18 cellular contexts compared by ENCODE assay signal in genomic region chr7:75579899-75580298, GRCh38.
DNase-seq lines count a peak whose midpoint lies in the region; ATAC-seq and TF ChIP-seq lines count a peak whose summit lies in the region.
"Had no signal": no experiment of that assay in that cellular context is flagged by ENCODE, and none has a peak within 500 bp of the region (broad histone marks: within the 10 kb centered on the region; RNA-seq: fewer than 3 reads in every experiment).

No MANE protein-coding gene starts in this region.

- POLR2A ChIA-PET in PC-9 (lab: Charles Lee; ENCODE audit: unreplicated experiment): no interaction called here

- no peaks in the 10 kb centered on the region for H3K79me2 ChIP-seq in PC-9 (ENCODE audit: low read depth)

- H3K4me1 Mint-ChIP-seq in central memory CD8-positive, alpha-beta T cell: peaks cover 6% of the 10 kb centered on the region
- H3K4me1 Mint-ChIP-seq: B cell, GM23338 had no signal

- no peak overlapping the region for H3K4me3 ChIP-seq in left lung
- no peak overlapping the region for H3K4me3 ChIP-seq in upper lobe of right lung
- no peak overlapping the region for H3K4me3 ChIP-seq in PC-9
- H3K4me3 ChIP-seq: BLaER1 treated with 17β-estradiol and CSF1 and Interleukin-3, amounts not matched to agents 10 nM and 100 nM; GM23338 had no signal

- H3K4me3 Mint-ChIP-seq in central memory CD8-positive, alpha-beta T cell: no peak overlapping the region
- H3K4me3 Mint-ChIP-seq: B cell; CD8-positive, alpha-beta T cell; GM23338; IgD-negative memory B cell had no signal

- H3F3A ChIP-seq in PC-9 (ENCODE audit: insufficient read depth, low read depth): no peaks in the 10 kb centered on the region

- BruUV-seq in PC-9 (replicated peaks; lab: Mats Ljungman, UMichigan): no TSS peak

- no peaks in the 10 kb centered on the region for H3K9me3 Mint-ChIP-seq in central memory CD8-positive, alpha-beta T cell
- H3K9me3 Mint-ChIP-seq: CD8-positive, alpha-beta T cell; GM23338; IgD-negative memory B cell had no signal

- peaks cover 0 to 97% of the 10 kb centered on the region in 2 donors for H3K36me3 ChIP-seq in left lung
- peaks cover 74% of the 10 kb centered on the region for H3K36me3 ChIP-seq in upper lobe of right lung
- H3K36me3 ChIP-seq in PC-9 (ENCODE audit: low read depth): no peaks in the 10 kb centered on the region

- H3K4me1 ChIP-seq in left lung (no peaks in the 10 kb centered on the region), upper lobe of right lung (no peaks in the 10 kb centered on the region), PC-9 (replicated peaks; ENCODE audit: insufficient read depth) (no peaks in the 10 kb centered on the region)

- H3K4me2 ChIP-seq in PC-9: no peak overlapping the region
- H3K4me2 ChIP-seq: BLaER1 treated with 17β-estradiol and CSF1 and Interleukin-3, amounts not matched to agents 10 nM and 100 nM; GM23338 had no signal

- peaks cover 4% of the 10 kb centered on the region for H3K36me3 Mint-ChIP-seq in central memory CD8-positive, alpha-beta T cell (ENCODE audit: insufficient read depth)

- no peak for DNase-seq in left ventricle myocardium superior
- no peak for DNase-seq in left cardiac atrium
- no peak for DNase-seq in central memory CD8-positive, alpha-beta T cell (ENCODE audit: low spot score in 2 of 2)
- no peak for DNase-seq in left lung
- no peak for DNase-seq in upper lobe of right lung
- no peak for DNase-seq in PC-9
- DNase-seq in SKM-1 (lab: John Stamatoyannopoulos, UW; ENCODE audit: unreplicated experiment): no peak
- no peak for DNase-seq in SIG-M5 (lab: John Stamatoyannopoulos, UW)
- DNase-seq: Calu3; CD8-positive, alpha-beta T cell; DMS79 treated with DMSO at 0.1 percent for 48 hours; GF-D8; H7 had no signal

- no peaks in the 10 kb centered on the region for H3K9me3 ChIP-seq in left lung
- no peaks in the 10 kb centered on the region for H3K9me3 ChIP-seq in upper lobe of right lung
- H3K9me3 ChIP-seq in PC-9 (ENCODE audit: insufficient read depth, low read depth): no peaks in the 10 kb centered on the region
- H3K9me3 ChIP-seq: BLaER1 treated with 17β-estradiol and CSF1 and Interleukin-3, amounts not matched to agents 10 nM and 100 nM had no signal

- no peaks in the 10 kb centered on the region for H3K9me2 ChIP-seq in PC-9 (ENCODE audit: insufficient read depth)

- intact Hi-C loops in left ventricle myocardium superior (cut with micrococcal nuclease) (no loop called here), left cardiac atrium (cut with DNase I) (no loop called here), left lung (cut with DNase I) (no loop called here), upper lobe of right lung (cut with DNase I) (loop anchor here (10.0 kb wide), 1 partner anchor 185 kb away; no protein-coding TSS in a partner anchor), PC-9 (cut with micrococcal nuclease; ENCODE audit: unreplicated experiment) (no loop called here)

- H3K27ac ChIP-seq in left lung (no peak overlapping the region), upper lobe of right lung (no peak overlapping the region), PC-9 (no peak overlapping the region)
- H3K27ac ChIP-seq: BLaER1 treated with 17β-estradiol and CSF1 and Interleukin-3, amounts not matched to agents 10 nM and 100 nM; HL-60 had no signal

- peak overlapping the region; percentile 64 for H3K27ac Mint-ChIP-seq in central memory CD8-positive, alpha-beta T cell (ENCODE audit: low read depth)
- H3K27ac Mint-ChIP-seq: B cell; CD8-positive, alpha-beta T cell; GM23338; IgD-negative memory B cell had no signal

- CTCF ChIA-PET in PC-9 (lab: Charles Lee): no interaction called here

- H2AFZ ChIP-seq in PC-9: no peak overlapping the region
- H2AFZ ChIP-seq: GM23338 had no signal

- no peak for TF ChIP-seq CTCF in left lung (IDR thresholded peaks at IDR 0.05)
- no peak for TF ChIP-seq CTCF in upper lobe of right lung (IDR thresholded peaks at IDR 0.05)
- TF ChIP-seq CTCF in PC-9 (conservative IDR thresholded peaks at IDR 0.05): no peak

- ATAC-seq in left ventricle myocardium superior: peak; percentile 26
- ATAC-seq in left cardiac atrium: no peak
- no peak for ATAC-seq in central memory CD8-positive, alpha-beta T cell (replicated peaks; ENCODE audit: extremely low read depth, poor library complexity, severe bottlenecking)
- peak; percentile 40 for ATAC-seq in left lung
- ATAC-seq in upper lobe of right lung: peak; percentile 53
- ATAC-seq: CD8-positive, alpha-beta T cell; GM23338 had no signal

- H3K27me3 ChIP-seq in left lung (no peaks in the 10 kb centered on the region), upper lobe of right lung (no peaks in the 10 kb centered on the region), PC-9 (ENCODE audit: insufficient read depth, low read depth) (no peaks in the 10 kb centered on the region)
- H3K27me3 ChIP-seq: BLaER1 treated with 17β-estradiol and CSF1 and Interleukin-3, amounts not matched to agents 10 nM and 100 nM had no signal

- H4K20me1 ChIP-seq in PC-9 (ENCODE audit: insufficient read depth): no peaks in the 10 kb centered on the region

- H3K27me3 Mint-ChIP-seq in central memory CD8-positive, alpha-beta T cell: no peaks in the 10 kb centered on the region
- H3K27me3 Mint-ChIP-seq: B cell, IgD-negative memory B cell had no signal

Comparison
In these comparisons a context has a peak if more than half of its experiments do, and no peak if none do; other contexts are left out.
1. ATAC-seq: peak in left ventricle myocardium superior (single experiment), left lung (single experiment) and upper lobe of right lung (single experiment); none in left cardiac atrium (0 of 2) and central memory CD8-positive, alpha-beta T cell (single experiment).